Comparison of ENCODE assay signal across 8 cellular contexts in genomic region chr2:111900859-111901258, GRCh38. TPM values are rescaled to one million over a fixed set of nuclear protein-coding genes. Genes with fewer than 3 reads are reported as not detected.
A peak's percentile ranks its signal among the peaks of the same experiment; 100 is the strongest.
DNase-seq lines count a peak whose midpoint lies in the region; ATAC-seq, FAIRE-seq and TF ChIP-seq lines count a peak whose summit lies in the region.

No MANE protein-coding gene starts in this region.

- no peak overlapping the region for H3K27ac Mint-ChIP-seq in activated CD4-positive, alpha-beta T cell treated with anti-CD3 and anti-CD28 coated beads for 36 hours
- H3K27ac Mint-ChIP-seq in progenitor cell of endocrine pancreas, result peak overlapping the region; percentile 21

- no peak overlapping the region for H2BK20ac ChIP-seq in H1 (ENCODE audit: low read length)

- peak; percentile 61 to 70 for TF ChIP-seq RAD21 in H1 (IDR thresholded peaks at IDR 0.05 in 1 of 2, conservative IDR thresholded peaks at IDR 0.05 in 1 of 2; ENCODE audit: low read depth in 2 of 2, low read length in 2 of 2)

- no peaks in the 10 kb centered on the region for H3K36me3 ChIP-seq in H1 (ENCODE audit: control insufficient read depth in 2 of 4, insufficient read depth in 4 of 4, low read length in 3 of 4)

- no peak for FAIRE-seq in H1 (lab: Jason Lieb, UNC)

- H3K23ac ChIP-seq in H1 (ENCODE audit: insufficient read length), result no peak overlapping the region

- no peak overlapping the region for H3K4me2 ChIP-seq in H1 (ENCODE audit: insufficient read depth in 1 of 2, low read depth in 2 of 2, low read length in 2 of 2)

- H2BK15ac ChIP-seq in H1 (ENCODE audit: low read length), result no peak overlapping the region

- no peak for ATAC-seq in activated CD4-positive, alpha-beta T cell treated with anti-CD3 and anti-CD28 coated beads for 36 hours
- no peak for ATAC-seq in HG02763 (IDR thresholded peaks at IDR 0.05; ENCODE audit: unreplicated experiment)

- H2BK120ac ChIP-seq in H1 (replicated peaks; ENCODE audit: low read depth, low read length), result no peak overlapping the region

- H3K79me2 ChIP-seq in H1 (ENCODE audit: control insufficient read depth in 1 of 2, insufficient read depth in 2 of 2, low read length in 2 of 2), result no peaks in the 10 kb centered on the region; a peak in 1 of 4 replicates

- DNase-seq in activated CD4-positive, alpha-beta T cell treated with anti-CD3 and anti-CD28 coated beads for 36 hours, result peak; percentile 24
- no peak for DNase-seq in activated CD4-positive, alpha-beta T cell treated with anti-CD3 and anti-CD28 coated beads for 1 hour
- peak; percentile 12 for DNase-seq in NCI-H82 treated with DMSO at 0.1 percent for 48 hours (lab: John Stamatoyannopoulos, UW; ENCODE audit: unreplicated experiment)
- peak in 1 of 2 experiments; percentile 57 for DNase-seq in H1 (ENCODE audit: low read depth in 1 of 2, low spot score in 2 of 2)
- no peak for DNase-seq in progenitor cell of endocrine pancreas (ENCODE audit: low spot score, unreplicated experiment)
- DNase-seq in activated CD8-positive, alpha-beta memory T cell treated with anti-CD3 and anti-CD28 coated beads, Interleukin-2, amount 50 U/mL, for 48 hours, result no peak
- DNase-seq in epidermal melanocyte (ENCODE audit: insufficient read length, low spot score), result no peak

- no peak overlapping the region for H3K18ac ChIP-seq in H1 (ENCODE audit: extremely low read depth, low read length)

- no peaks in the 10 kb centered on the region for H3K79me1 ChIP-seq in H1 (ENCODE audit: low read depth, low read length)

- no peak overlapping the region for H2AFZ ChIP-seq in H1 (ENCODE audit: low read length)

- no peaks in the 10 kb centered on the region for H3K9me3 ChIP-seq in H1 (ENCODE audit: insufficient read depth in 2 of 2, low read depth in 1 of 2, low read length in 1 of 2)

- CTCF ChIA-PET in activated CD4-positive, alpha-beta T cell treated with anti-CD3 and anti-CD28 coated beads for 36 hours (lab: Charles Lee), result interaction anchor here (1.4 kb wide), 1 partner anchor 54 kb away, joined by 3 read pairs; no protein-coding TSS in a partner anchor
- CTCF ChIA-PET in H1 (lab: Charles Lee; ENCODE audit: partially characterized antibody), result interaction anchor here (0.6 to 3.5 kb wide), 16 partner anchors 9 to 154 kb away, joined by 3 to 19 read pairs (median 6); partner anchors contain the start of gene TMEM87B

- H3K23me2 ChIP-seq in H1 (ENCODE audit: low read depth, low read length), result peaks cover 7% of the 10 kb centered on the region

- no peak overlapping the region for H4K8ac ChIP-seq in H1 (ENCODE audit: extremely low read depth, insufficient read depth, low read length)

- TF ChIP-seq CTCF in H1 (IDR thresholded peaks at IDR 0.05; ENCODE audit: control extremely low read depth in 1 of 3, insufficient read depth in 1 of 3, low read depth in 1 of 3, low read length in 3 of 3) (peak; percentile 42 to 63 (median 53)), progenitor cell of endocrine pancreas (IDR thresholded peaks at IDR 0.05; ENCODE audit: unreplicated experiment) (peak; percentile 32)

- H3K9ac ChIP-seq in H1 (replicated peaks in 1 of 4; ENCODE audit: extremely low read depth in 1 of 4, low read depth in 3 of 4, low read length in 3 of 4), result no peak overlapping the region

- TF ChIP-seq POLR2A in H1 (IDR thresholded peaks at IDR 0.05; ENCODE audit: control extremely low read depth in 1 of 2, low read depth in 2 of 2, low read length in 2 of 2), result no peak

- no peak for TF ChIP-seq EP300 in H1 (IDR thresholded peaks at IDR 0.05; ENCODE audit: borderline replicate concordance in 1 of 2, low read depth in 2 of 2, low read length in 2 of 2)

- H2BK5ac ChIP-seq in H1 (ENCODE audit: low read depth, low read length), result no peak overlapping the region

- no peak overlapping the region for H3K4ac ChIP-seq in H1 (replicated peaks; ENCODE audit: insufficient read length, low read depth, low read length)

- H3K27me3 Mint-ChIP-seq in activated CD4-positive, alpha-beta T cell treated with anti-CD3 and anti-CD28 coated beads for 36 hours, result peaks cover 15% of the 10 kb centered on the region
- H3K27me3 Mint-ChIP-seq in progenitor cell of endocrine pancreas, result no peaks in the 10 kb centered on the region

- no peaks in the 10 kb centered on the region for H3K36me3 Mint-ChIP-seq in activated CD4-positive, alpha-beta T cell treated with anti-CD3 and anti-CD28 coated beads for 36 hours (ENCODE audit: low read depth)
- H3K36me3 Mint-ChIP-seq in progenitor cell of endocrine pancreas (ENCODE audit: insufficient read depth), result no peaks in the 10 kb centered on the region

- WGBS in H1 (ENCODE audit: extremely low coverage in 1 of 2, insufficient coverage in 1 of 2, insufficient read length in 1 of 2, insufficient replicate concordance in 2 of 2, low coverage in 1 of 2, low lambda C conversion rate in 2 of 2, missing lambda C conversion rate in 1 of 2), 2 experiments, result 56% methylated on average over 3 of the region's 3 CpGs; no CpG with 5 or more reads in 1 of the 2 experiments

- no peak overlapping the region for H3K56ac ChIP-seq in H1 (replicated peaks; ENCODE audit: insufficient read length, low read depth, low read length)

- no peaks in the 10 kb centered on the region for H3K9me3 Mint-ChIP-seq in activated CD4-positive, alpha-beta T cell treated with anti-CD3 and anti-CD28 coated beads for 36 hours (ENCODE audit: low read depth)
- H3K9me3 Mint-ChIP-seq in progenitor cell of endocrine pancreas (ENCODE audit: low read depth), result no peaks in the 10 kb centered on the region

- H3K4me3 ChIP-seq in H1 (ENCODE audit: extremely low read depth in 1 of 4, insufficient read depth in 2 of 4, low read depth in 3 of 4, low read length in 4 of 4), result no peak overlapping the region

- H4K5ac ChIP-seq in H1 (ENCODE audit: insufficient read length, low read depth, low read length), result no peak overlapping the region

- H2AK5ac ChIP-seq in H1 (ENCODE audit: low read depth, low read length), result no peak overlapping the region

- POLR2A ChIA-PET in activated CD4-positive, alpha-beta T cell treated with anti-CD3 and anti-CD28 coated beads for 36 hours (lab: Charles Lee), result no interaction called here
- POLR2A ChIA-PET in H1 (lab: Charles Lee; ENCODE audit: partially characterized antibody), result interaction anchor here (7.2 kb wide), 1 partner anchor 17 kb away, joined by 33 read pairs; the partner anchor contains the start of gene ANAPC1

- H3K4me3 Mint-ChIP-seq in activated CD4-positive, alpha-beta T cell treated with anti-CD3 and anti-CD28 coated beads for 36 hours, result no peak overlapping the region
- H3K4me3 Mint-ChIP-seq in progenitor cell of endocrine pancreas (ENCODE audit: low read depth), result peak overlapping the region; percentile 53

- no peak overlapping the region for H4K91ac ChIP-seq in H1 (replicated peaks; ENCODE audit: insufficient read length, low read length)

- peaks cover 0 to 20% (median 11%) of the 10 kb centered on the region in 4 experiments; a peak in 5 of 7 replicates for H3K27me3 ChIP-seq in H1 (replicated peaks in 1 of 4; ENCODE audit: control insufficient read depth in 3 of 4, extremely low read depth in 1 of 4, insufficient read depth in 3 of 4, low read length in 3 of 4)

- no peak overlapping the region for H3K27ac ChIP-seq in H1 (ENCODE audit: low read depth, low read length)

- no peak overlapping the region for H3K14ac ChIP-seq in H1 (ENCODE audit: insufficient read length)

- H4K20me1 ChIP-seq in H1 (replicated peaks in 1 of 2; ENCODE audit: control insufficient read depth in 1 of 2, insufficient read depth in 2 of 2, low read length in 2 of 2), result peaks cover 2% of the 10 kb centered on the region in 2 experiments

- H2BK12ac ChIP-seq in H1 (ENCODE audit: low read depth, low read length), result no peak overlapping the region

- H3K4me1 Mint-ChIP-seq in activated CD4-positive, alpha-beta T cell treated with anti-CD3 and anti-CD28 coated beads for 36 hours, result peaks cover 7% of the 10 kb centered on the region
- H3K4me1 Mint-ChIP-seq in progenitor cell of endocrine pancreas (ENCODE audit: low read depth), result peaks cover 27% of the 10 kb centered on the region

- H3K4me1 ChIP-seq in H1 (replicated peaks in 1 of 4; ENCODE audit: control insufficient read depth in 3 of 4, insufficient read depth in 4 of 4, low read length in 3 of 4), result peaks cover 3 to 15% (median 5%) of the 10 kb centered on the region in 4 experiments; a peak in 6 of 7 replicates

- intact Hi-C loops in activated CD4-positive, alpha-beta T cell treated with anti-CD3 and anti-CD28 coated beads for 36 hours (cut with DNase I, micrococcal nuclease), result no loop called here

TF ChIP-seq in H1, 55 proteins besides CTCF, POLR2A, EP300 and RAD21:
- no peak for TF ChIP-seq TAF1 (IDR thresholded peaks at IDR 0.05; ENCODE audit: low read depth, low read length)
- TF ChIP-seq CEBPB (IDR thresholded peaks at IDR 0.05; ENCODE audit: low read depth, low read length), result no peak

RNA-seq across cellular contexts. Expression of gene MERTK, which starts 2.5 kb away (rescaled TPM):
- 1 to 10 TPM in 1 of 2 experiments, under 1 TPM in 1; 0.94 to 1.4 TPM for total RNA-seq in activated CD4-positive, alpha-beta T cell treated with anti-CD3 and anti-CD28 coated beads for 36 hours
- 6.1 and 7.0 TPM in 2 replicates for total RNA-seq in H1 (2021; fragmentation: NEBNext Ultra II Directional; extraction: Animal tissue kit (Norgen Biotek cat#: 25700))
- 5.8 and 6.5 TPM in 2 replicates for polyA plus RNA-seq in H1 (2011; rRNA removed)
- polyA plus RNA-seq in H1 (2011; cell fraction: cytosol; rRNA removed), result 7.4 TPM
- polyA plus RNA-seq in H1 (2011; cell fraction: nucleus; rRNA removed), result 9.2 TPM
- polyA plus RNA-seq in H1 (2012, experiment 1 of 2), result 5.0 to 6.4 TPM (median 5.8 TPM) in 4 replicates
- 1.4 TPM for polyA plus RNA-seq in H1 (2012, experiment 2 of 2)
- 7.2 TPM for polyA plus RNA-seq in H1 (2013, experiment 1 of 2)
- polyA plus RNA-seq in H1 (2013, experiment 2 of 2), result 6.7 TPM
- polyA minus RNA-seq in H1 (2011; rRNA and poly(A)+ RNA removed), result 12.5 and 13.2 TPM in 2 replicates
- polyA minus RNA-seq in H1 (2011; cell fraction: cytosol; rRNA and poly(A)+ RNA removed), result 4.8 TPM
- 9.6 TPM for polyA minus RNA-seq in H1 (2011; cell fraction: nucleus; rRNA and poly(A)+ RNA removed)
- total RNA-seq in progenitor cell of endocrine pancreas, result 20.1 and 20.7 TPM in 2 replicates

RNA-seq across cellular contexts. Expression of gene ANAPC1, which starts 16.9 kb away (rescaled TPM):
- total RNA-seq in activated CD4-positive, alpha-beta T cell treated with anti-CD3 and anti-CD28 coated beads for 36 hours, result 100 to 1,000 TPM in 1 of 2 experiments, 10 to 100 TPM in 1; 85.1 to 113 TPM
- total RNA-seq in H1 (2021; fragmentation: NEBNext Ultra II Directional; extraction: Animal tissue kit (Norgen Biotek cat#: 25700)), result 107 and 110 TPM in 2 replicates
- 42.7 and 46.6 TPM in 2 replicates for polyA plus RNA-seq in H1 (2011; rRNA removed)
- polyA plus RNA-seq in H1 (2011; cell fraction: cytosol; rRNA removed), result 51.2 TPM
- 56.6 TPM for polyA plus RNA-seq in H1 (2011; cell fraction: nucleus; rRNA removed)
- 31.6 to 44.6 TPM (median 41.4 TPM) in 4 replicates for polyA plus RNA-seq in H1 (2012, experiment 1 of 2)
- 3.1 TPM for polyA plus RNA-seq in H1 (2012, experiment 2 of 2)
- polyA plus RNA-seq in H1 (2013, experiment 1 of 2), result 34.7 TPM
- 35.9 TPM for polyA plus RNA-seq in H1 (2013, experiment 2 of 2)
- 173 and 242 TPM in 2 replicates for polyA minus RNA-seq in H1 (2011; rRNA and poly(A)+ RNA removed)
- 110 TPM for polyA minus RNA-seq in H1 (2011; cell fraction: cytosol; rRNA and poly(A)+ RNA removed)
- 220 TPM for polyA minus RNA-seq in H1 (2011; cell fraction: nucleus; rRNA and poly(A)+ RNA removed)
- total RNA-seq in progenitor cell of endocrine pancreas, result 54.9 and 61.5 TPM in 2 replicates

Comparison
In these comparisons a context has a peak if more than half of its experiments do, and no peak if none do; other contexts are left out.
1. DNase-seq: peak in activated CD4-positive, alpha-beta T cell treated with anti-CD3 and anti-CD28 coated beads for 36 hours (single experiment) and NCI-H82 treated with DMSO at 0.1 percent for 48 hours (single experiment); none in activated CD4-positive, alpha-beta T cell treated with anti-CD3 and anti-CD28 coated beads for 1 hour (single experiment), progenitor cell of endocrine pancreas (single experiment), activated CD8-positive, alpha-beta memory T cell treated with anti-CD3 and anti-CD28 coated beads, Interleukin-2, amount 50 U/mL, for 48 hours (single experiment) and epidermal melanocyte (single experiment).